In the genomic region with DNA sequence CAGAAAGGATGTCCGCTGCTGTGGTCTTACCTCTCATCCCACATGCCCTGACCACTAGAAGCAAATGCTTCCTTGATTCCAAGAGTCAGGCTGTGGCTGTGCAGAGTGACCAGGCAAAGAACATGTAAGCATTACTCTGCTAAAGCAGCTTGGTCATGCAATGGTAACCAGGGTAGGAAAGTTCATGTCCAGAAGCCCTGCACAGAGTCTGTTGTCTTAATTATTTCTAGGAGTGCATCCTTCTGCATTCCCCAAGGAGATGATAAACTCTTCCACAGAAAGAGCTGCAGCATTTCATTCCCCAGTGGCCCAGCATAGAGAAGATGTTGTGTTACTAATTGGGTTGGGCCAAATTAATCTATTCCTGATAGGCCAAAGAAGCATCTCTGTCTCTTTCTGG, we compare ENCODE assay signal across 16 cellular contexts. TPM values are rescaled to one million over a fixed set of nuclear protein-coding genes. Genes with fewer than 3 reads are reported as not detected.
DNase-seq lines count a peak whose midpoint lies in the region; ATAC-seq, FAIRE-seq and TF ChIP-seq lines count a peak whose summit lies in the region.
"Had no signal": no experiment of that assay in that cellular context is flagged by ENCODE, and none has a peak within 500 bp of the region (broad histone marks: within the 10 kb centered on the region; RNA-seq: fewer than 3 reads in every experiment).

No MANE protein-coding gene starts in this region.

- H3K9me3 ChIP-seq in RWPE2 (ENCODE audit: severe bottlenecking) (no peaks in the 10 kb centered on the region), keratinocyte (ENCODE audit: control insufficient read depth, low read depth, low read length) (no peaks in the 10 kb centered on the region), left lung (no peaks in the 10 kb centered on the region), gastroesophageal sphincter (no peaks in the 10 kb centered on the region)
- H3K9me3 ChIP-seq: BLaER1 had no signal

- H3K9ac ChIP-seq in keratinocyte (ENCODE audit: control insufficient read depth, extremely low read depth, insufficient read depth, low read length), result no peak overlapping the region
- H3K9ac ChIP-seq: BLaER1 had no signal

- H3K27me3 ChIP-seq in RWPE2 (ENCODE audit: insufficient read depth, poor library complexity, severe bottlenecking) (no peaks in the 10 kb centered on the region), keratinocyte (ENCODE audit: control insufficient read depth, extremely low read depth, insufficient read depth, low read length) (no peaks in the 10 kb centered on the region), left lung (peaks cover 0 to 36% of the 10 kb centered on the region in 2 donors), gastroesophageal sphincter (peaks cover 6% of the 10 kb centered on the region)
- H3K27me3 ChIP-seq: BLaER1 had no signal

- H3K36me3 ChIP-seq in RWPE2 (ENCODE audit: low read depth), result no peaks in the 10 kb centered on the region
- no peaks in the 10 kb centered on the region for H3K36me3 ChIP-seq in keratinocyte (ENCODE audit: control insufficient read depth in 2 of 2, extremely low read depth in 1 of 2, insufficient read depth in 2 of 2, low read length in 2 of 2)
- no peaks in the 10 kb centered on the region for H3K36me3 ChIP-seq in left lung
- H3K36me3 ChIP-seq in gastroesophageal sphincter, result no peaks in the 10 kb centered on the region
- H3K36me3 ChIP-seq: BLaER1 had no signal

- dilution Hi-C loops in keratinocyte (cut with MboI; ENCODE audit: extremely low pct_ligation_motif_present, low sequenced_read_pairs), result no loop called here

- 67% methylated on average over 1 of the region's 1 CpG; no CpG with 5 or more reads in 1 of the 2 donors for WGBS in gastroesophageal sphincter (ENCODE audit: low coverage in 1 of 2), 2 donors

- intact Hi-C loops in Right ventricle myocardium inferior (cut with DNase I), result no loop called here
- intact Hi-C loops in cardiac septum (cut with DNase I), result no loop called here
- intact Hi-C loops in left lung (cut with DNase I), result no loop called here

- H3K79me2 ChIP-seq in keratinocyte (ENCODE audit: control insufficient read depth, insufficient read depth, low read length), result no peaks in the 10 kb centered on the region

- TF ChIP-seq CTCF in RWPE2 (IDR thresholded peaks at IDR 0.05; ENCODE audit: poor library complexity, severe bottlenecking) (no peak), keratinocyte (optimal IDR thresholded peaks at IDR 0.05 in 1 of 3, IDR thresholded peaks at IDR 0.05 in 1 of 3, conservative IDR thresholded peaks at IDR 0.05 in 1 of 3; ENCODE audit: extremely low read depth in 1 of 3, insufficient read depth in 2 of 3, low read length in 3 of 3) (no peak), left lung (IDR thresholded peaks at IDR 0.05) (no peak), gastroesophageal sphincter (IDR thresholded peaks at IDR 0.05) (no peak)

- H3K4me1 ChIP-seq in RWPE2 (ENCODE audit: insufficient read depth, poor library complexity, severe bottlenecking) (peaks cover 24% of the 10 kb centered on the region), keratinocyte (ENCODE audit: control insufficient read depth, extremely low read depth, insufficient read depth, low read length) (peaks cover 39% of the 10 kb centered on the region), left lung (peaks cover 0 to 2% of the 10 kb centered on the region in 2 donors), gastroesophageal sphincter (peaks cover 0 to under 1% (median 0%) of the 10 kb centered on the region in 3 donors)

- no peak for TF ChIP-seq POLR2A in gastroesophageal sphincter (IDR thresholded peaks at IDR 0.05)

- no peak for TF ChIP-seq EP300 in gastroesophageal sphincter (IDR thresholded peaks at IDR 0.05)

- H3K27ac ChIP-seq in RWPE2 (ENCODE audit: poor library complexity, severe bottlenecking), result peak overlapping the region; percentile 96
- peak overlapping the region; percentile 100 for H3K27ac ChIP-seq in keratinocyte (ENCODE audit: control insufficient read depth, insufficient read depth, low read length)
- H3K27ac ChIP-seq in left lung, result no peak overlapping the region
- H3K27ac ChIP-seq in gastroesophageal sphincter, result no peak overlapping the region
- H3K27ac ChIP-seq: BLaER1 had no signal

- no peak overlapping the region for H2AFZ ChIP-seq in keratinocyte (ENCODE audit: control insufficient read depth, low read length)

- FAIRE-seq in keratinocyte (lab: Jason Lieb, UNC), result no peak
- FAIRE-seq: H1, HTR-8/SVneo had no signal

- H4K20me1 ChIP-seq in keratinocyte (ENCODE audit: control insufficient read depth, extremely low read depth, insufficient read depth, low read length), result no peaks in the 10 kb centered on the region
- H4K20me1 ChIP-seq: BLaER1 had no signal

- no peak overlapping the region for H3K4me3 ChIP-seq in RWPE2 (ENCODE audit: severe bottlenecking)
- no peak overlapping the region for H3K4me3 ChIP-seq in keratinocyte (ENCODE audit: control insufficient read depth in 2 of 3, extremely low read depth in 1 of 3, insufficient read depth in 2 of 3, low read depth in 1 of 3, low read length in 3 of 3)
- no peak overlapping the region for H3K4me3 ChIP-seq in left lung
- H3K4me3 ChIP-seq in gastroesophageal sphincter, result no peak overlapping the region
- H3K4me3 ChIP-seq: BLaER1 had no signal

- peak; percentile 46 for ATAC-seq in Right ventricle myocardium inferior
- ATAC-seq in RWPE2 (ENCODE audit: low read depth), result no peak
- no peak for ATAC-seq in left lung
- ATAC-seq in gastroesophageal sphincter, result no peak

- no peaks in the 10 kb centered on the region for H3K9me1 ChIP-seq in keratinocyte (ENCODE audit: control insufficient read depth, extremely low read depth, insufficient read depth, low read length)

- H3K4me2 ChIP-seq in keratinocyte (ENCODE audit: control insufficient read depth, extremely low read depth, insufficient read depth, low read depth, low read length), result no peak overlapping the region
- H3K4me2 ChIP-seq: BLaER1 had no signal

- DNase-seq in Right ventricle myocardium inferior (ENCODE audit: missing footprints) (no peak), cardiac septum (ENCODE audit: low spot score) (no peak), RWPE2 (ENCODE audit: low spot score) (no peak), keratinocyte (ENCODE audit: low read depth, low spot score) (no peak), NCI-H748 treated with DMSO at 0.1 percent for 48 hours (lab: John Stamatoyannopoulos, UW) (no peak), left lung (no peak)
- DNase-seq: 8988T; Calu3; CD4-positive, alpha-beta memory T cell; DMS79 treated with DMSO at 0.1 percent for 48 hours; GF-D8; H9 had no signal

RNA-seq across cellular contexts. Expression of a gene that starts 10.1 kb away (rescaled TPM):
- total RNA-seq in Right ventricle myocardium inferior (2.6 TPM), cardiac septum (4.1 TPM), left lung (1 to 10 TPM; 4.1 to 7.2 TPM), gastroesophageal sphincter (1 to 10 TPM; 4.5 to 8.7 (median 8.0) TPM)
- 12.3 to 13.3 TPM (median 12.4 TPM) in 3 replicates for polyA plus RNA-seq in keratinocyte
- 6.7 TPM for polyA plus RNA-seq in keratinocyte (2011; ENCODE audit: low read depth)
- 5.8 and 11.1 TPM in 2 replicates for polyA plus RNA-seq in keratinocyte (2011; cell fraction: cytosol; rRNA removed)
- 22.9 and 25.9 TPM in 2 replicates for polyA plus RNA-seq in keratinocyte (2011; cell fraction: nucleus; rRNA removed)
- 6.9 and 8.0 TPM in 2 replicates for polyA plus RNA-seq in keratinocyte (2012; ENCODE audit: low replicate concordance)
- 7.6 to 21.0 TPM (median 15.9 TPM) in 3 replicates for polyA minus RNA-seq in keratinocyte
- polyA minus RNA-seq in keratinocyte (2011; cell fraction: cytosol; rRNA and poly(A)+ RNA removed), result 3.8 TPM
- polyA minus RNA-seq in keratinocyte (2011; cell fraction: nucleus; rRNA and poly(A)+ RNA removed), result 21.0 and 35.8 TPM in 2 replicates

RNA-seq across cellular contexts. Expression of a gene that starts 11.7 kb away (rescaled TPM):
- total RNA-seq in Right ventricle myocardium inferior (29.7 TPM), cardiac septum (34.0 TPM), left lung (10 to 100 TPM; 15.7 to 26.5 TPM), gastroesophageal sphincter (1 to 10 TPM; 1.2 to 6.8 (median 2.8) TPM)
- polyA plus RNA-seq in keratinocyte, result 467 to 800 TPM (median 476 TPM) in 3 replicates
- 132 TPM for polyA plus RNA-seq in keratinocyte (2011; ENCODE audit: low read depth)
- 474 and 569 TPM in 2 replicates for polyA plus RNA-seq in keratinocyte (2011; cell fraction: cytosol; rRNA removed)
- polyA plus RNA-seq in keratinocyte (2011; cell fraction: nucleus; rRNA removed), result 961 and 1,086 TPM in 2 replicates
- polyA plus RNA-seq in keratinocyte (2012; ENCODE audit: low replicate concordance), result 254 and 343 TPM in 2 replicates
- polyA minus RNA-seq in keratinocyte, result 820 to 2,146 TPM (median 1,294 TPM) in 3 replicates
- polyA minus RNA-seq in keratinocyte (2011; cell fraction: cytosol; rRNA and poly(A)+ RNA removed), result 651 TPM
- polyA minus RNA-seq in keratinocyte (2011; cell fraction: nucleus; rRNA and poly(A)+ RNA removed), result 976 and 1,920 TPM in 2 replicates

RNA-seq across cellular contexts. Expression of a gene that starts 33.3 kb away (rescaled TPM):
- total RNA-seq in Right ventricle myocardium inferior (1.8 TPM), cardiac septum (1.6 TPM), left lung (1 to 10 TPM; 1.8 to 2.2 TPM), gastroesophageal sphincter (1 to 10 TPM in 1 of 4 donors, under 1 TPM in 3; 0.64 to 1.3 (median 0.87) TPM)
- 48.0 to 65.6 TPM (median 58.1 TPM) in 3 replicates for polyA plus RNA-seq in keratinocyte
- 13.4 TPM for polyA plus RNA-seq in keratinocyte (2011; ENCODE audit: low read depth)
- 37.2 and 60.6 TPM in 2 replicates for polyA plus RNA-seq in keratinocyte (2011; cell fraction: cytosol; rRNA removed)
- 172 and 177 TPM in 2 replicates for polyA plus RNA-seq in keratinocyte (2011; cell fraction: nucleus; rRNA removed)
- 29.2 and 42.2 TPM in 2 replicates for polyA plus RNA-seq in keratinocyte (2012; ENCODE audit: low replicate concordance)
- polyA minus RNA-seq in keratinocyte, result 43.4 to 157 TPM (median 123 TPM) in 3 replicates
- 35.1 TPM for polyA minus RNA-seq in keratinocyte (2011; cell fraction: cytosol; rRNA and poly(A)+ RNA removed)
- 215 and 523 TPM in 2 replicates for polyA minus RNA-seq in keratinocyte (2011; cell fraction: nucleus; rRNA and poly(A)+ RNA removed)

Comparison
In these comparisons a context has a peak if more than half of its experiments do, and no peak if none do; other contexts are left out.
1. H3K27ac ChIP-seq: peak in RWPE2 (single experiment) and keratinocyte (single experiment); none in left lung (0 of 2) and gastroesophageal sphincter (0 of 4).